Comparison of ENCODE assay signal across 1 cellular context in the genomic region with DNA sequence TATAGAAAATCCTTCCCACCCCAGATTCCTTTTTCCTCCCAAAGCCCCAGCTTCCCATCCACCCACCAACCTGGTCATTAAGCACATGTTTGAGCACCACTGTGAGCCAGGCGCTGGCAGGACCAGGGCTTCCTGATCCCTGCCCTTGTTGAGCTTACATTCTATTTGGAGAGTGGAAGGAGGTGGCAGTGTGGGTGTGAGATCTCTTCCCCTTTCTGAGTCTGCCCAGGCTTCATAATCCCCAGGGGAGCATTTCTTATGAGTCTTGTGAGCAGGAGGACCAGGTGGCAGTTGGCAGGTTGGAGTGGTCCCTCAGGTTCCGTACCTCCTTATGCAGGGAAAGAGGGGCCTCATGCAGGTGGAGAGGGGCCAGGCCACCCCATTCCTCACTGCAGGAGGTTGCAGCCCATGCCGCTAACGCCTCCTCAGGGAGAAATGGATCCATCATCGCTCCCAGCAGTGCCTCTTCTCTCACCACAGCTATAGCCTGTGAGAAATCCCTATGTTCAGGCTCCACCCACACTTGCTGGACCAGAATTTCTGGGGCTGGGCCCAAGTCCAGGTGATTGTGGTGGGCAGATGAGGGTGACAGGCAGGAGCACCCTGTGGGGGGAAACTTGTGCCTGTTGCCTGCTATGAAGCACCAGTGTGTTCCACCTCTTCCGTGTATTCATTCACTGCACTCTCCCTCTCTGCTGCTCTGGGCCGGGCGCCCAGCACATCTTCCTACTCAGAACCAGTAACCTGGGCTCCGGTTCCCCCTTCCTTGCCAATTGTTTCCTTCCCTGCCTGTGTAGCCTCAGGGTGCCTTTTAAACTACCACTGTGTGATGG.
A peak's percentile ranks its signal among the peaks of the same experiment; 100 is the strongest.
TF ChIP-seq lines count a peak whose summit lies in the region.

No MANE protein-coding gene starts in this region.

TF ChIP-seq in K562, 482 proteins besides CTCF, POLR2A, EP300 and RAD21 (continued from another document):
- 0 out of 2 replicates have a peak, but pooled peaks have one; percentile 16 for TF ChIP-seq ARID3B (CRISPR knock-in tag; IDR thresholded peaks at IDR 0.05; ENCODE audit: borderline replicate concordance)
- 0 out of 2 replicates have a peak, but pooled peaks have one; percentile 2 for TF ChIP-seq POLR2AphosphoS5 (IDR thresholded peaks at IDR 0.05; ENCODE audit: control insufficient read depth, insufficient read depth, low read depth, low read length)
- TF ChIP-seq TAF15 (IDR thresholded peaks at IDR 0.05; ENCODE audit: low read depth, low read length) = peak; percentile 39; the same call in 1 of the 2 replicates
- TF ChIP-seq, protein P1, sequence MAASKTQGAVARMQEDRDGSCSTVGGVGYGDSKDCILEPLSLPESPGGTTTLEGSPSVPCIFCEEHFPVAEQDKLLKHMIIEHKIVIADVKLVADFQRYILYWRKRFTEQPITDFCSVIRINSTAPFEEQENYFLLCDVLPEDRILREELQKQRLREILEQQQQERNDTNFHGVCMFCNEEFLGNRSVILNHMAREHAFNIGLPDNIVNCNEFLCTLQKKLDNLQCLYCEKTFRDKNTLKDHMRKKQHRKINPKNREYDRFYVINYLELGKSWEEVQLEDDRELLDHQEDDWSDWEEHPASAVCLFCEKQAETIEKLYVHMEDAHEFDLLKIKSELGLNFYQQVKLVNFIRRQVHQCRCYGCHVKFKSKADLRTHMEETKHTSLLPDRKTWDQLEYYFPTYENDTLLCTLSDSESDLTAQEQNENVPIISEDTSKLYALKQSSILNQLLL (CRISPR knock-in tag; IDR thresholded peaks at IDR 0.05; ENCODE audit: borderline replicate concordance) = peak; percentile 62; the same call in 1 of the 2 replicates
- no peak for TF ChIP-seq ZNF778 (CRISPR knock-in tag; IDR thresholded peaks at IDR 0.05)
- TF ChIP-seq SP1 (CRISPR knock-in tag; IDR thresholded peaks at IDR 0.05) = no peak
- TF ChIP-seq, protein P2, sequence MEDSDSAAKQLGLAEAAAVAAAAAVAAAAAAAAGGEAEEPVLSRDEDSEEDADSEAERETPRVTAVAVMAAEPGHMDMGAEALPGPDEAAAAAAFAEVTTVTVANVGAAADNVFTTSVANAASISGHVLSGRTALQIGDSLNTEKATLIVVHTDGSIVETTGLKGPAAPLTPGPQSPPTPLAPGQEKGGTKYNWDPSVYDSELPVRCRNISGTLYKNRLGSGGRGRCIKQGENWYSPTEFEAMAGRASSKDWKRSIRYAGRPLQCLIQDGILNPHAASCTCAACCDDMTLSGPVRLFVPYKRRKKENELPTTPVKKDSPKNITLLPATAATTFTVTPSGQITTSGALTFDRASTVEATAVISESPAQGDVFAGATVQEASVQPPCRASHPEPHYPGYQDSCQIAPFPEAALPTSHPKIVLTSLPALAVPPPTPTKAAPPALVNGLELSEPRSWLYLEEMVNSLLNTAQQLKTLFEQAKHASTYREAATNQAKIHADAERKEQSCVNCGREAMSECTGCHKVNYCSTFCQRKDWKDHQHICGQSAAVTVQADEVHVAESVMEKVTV (CRISPR knock-in tag; IDR thresholded peaks at IDR 0.05) = no peak
- peak; percentile 24 for TF ChIP-seq HNRNPLL (IDR thresholded peaks at IDR 0.05; ENCODE audit: low read depth, low read length, poor library complexity, severe bottlenecking)
- peak; percentile 41; the same call in 1 of the 2 replicates for TF ChIP-seq JUNB (CRISPR knock-in tag; conservative IDR thresholded peaks at IDR 0.05)
- peak; percentile 49; the same call in 1 of the 2 replicates for TF ChIP-seq PPARD (CRISPR knock-in tag; IDR thresholded peaks at IDR 0.05)
- peak; percentile 64 for TF ChIP-seq SPI1 (IDR thresholded peaks at IDR 0.05; ENCODE audit: borderline replicate concordance, low read depth, low read length)
- 0 out of 2 replicates have a peak, but pooled peaks have one; percentile 15 for TF ChIP-seq ZNF133 (CRISPR knock-in tag; IDR thresholded peaks at IDR 0.05)
- TF ChIP-seq RFX1 (IDR thresholded peaks at IDR 0.05) = no peak
- TF ChIP-seq HLTF (IDR thresholded peaks at IDR 0.05) = no peak
- TF ChIP-seq CREM (IDR thresholded peaks at IDR 0.05; ENCODE audit: low read depth) = no peak
- TF ChIP-seq, protein P3, sequence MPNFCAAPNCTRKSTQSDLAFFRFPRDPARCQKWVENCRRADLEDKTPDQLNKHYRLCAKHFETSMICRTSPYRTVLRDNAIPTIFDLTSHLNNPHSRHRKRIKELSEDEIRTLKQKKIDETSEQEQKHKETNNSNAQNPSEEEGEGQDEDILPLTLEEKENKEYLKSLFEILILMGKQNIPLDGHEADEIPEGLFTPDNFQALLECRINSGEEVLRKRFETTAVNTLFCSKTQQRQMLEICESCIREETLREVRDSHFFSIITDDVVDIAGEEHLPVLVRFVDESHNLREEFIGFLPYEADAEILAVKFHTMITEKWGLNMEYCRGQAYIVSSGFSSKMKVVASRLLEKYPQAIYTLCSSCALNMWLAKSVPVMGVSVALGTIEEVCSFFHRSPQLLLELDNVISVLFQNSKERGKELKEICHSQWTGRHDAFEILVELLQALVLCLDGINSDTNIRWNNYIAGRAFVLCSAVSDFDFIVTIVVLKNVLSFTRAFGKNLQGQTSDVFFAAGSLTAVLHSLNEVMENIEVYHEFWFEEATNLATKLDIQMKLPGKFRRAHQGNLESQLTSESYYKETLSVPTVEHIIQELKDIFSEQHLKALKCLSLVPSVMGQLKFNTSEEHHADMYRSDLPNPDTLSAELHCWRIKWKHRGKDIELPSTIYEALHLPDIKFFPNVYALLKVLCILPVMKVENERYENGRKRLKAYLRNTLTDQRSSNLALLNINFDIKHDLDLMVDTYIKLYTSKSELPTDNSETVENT (CRISPR knock-in tag; IDR thresholded peaks at IDR 0.05) = peak; percentile 9; the same call in 1 of the 2 replicates
- peak; percentile 78; the same call in 1 of the 2 replicates for TF ChIP-seq ZNF165 (CRISPR knock-in tag; IDR thresholded peaks at IDR 0.05; ENCODE audit: borderline replicate concordance)
- TF ChIP-seq ZBTB17 (CRISPR knock-in tag; IDR thresholded peaks at IDR 0.05) = no peak
- TF ChIP-seq, protein P4, sequence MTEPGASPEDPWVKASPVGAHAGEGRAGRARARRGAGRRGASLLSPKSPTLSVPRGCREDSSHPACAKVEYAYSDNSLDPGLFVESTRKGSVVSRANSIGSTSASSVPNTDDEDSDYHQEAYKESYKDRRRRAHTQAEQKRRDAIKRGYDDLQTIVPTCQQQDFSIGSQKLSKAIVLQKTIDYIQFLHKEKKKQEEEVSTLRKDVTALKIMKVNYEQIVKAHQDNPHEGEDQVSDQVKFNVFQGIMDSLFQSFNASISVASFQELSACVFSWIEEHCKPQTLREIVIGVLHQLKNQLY (CRISPR knock-in tag; conservative IDR thresholded peaks at IDR 0.05) = peak; percentile 43 to 47; a peak in 1 of 4 replicates
- TF ChIP-seq, protein P5, sequence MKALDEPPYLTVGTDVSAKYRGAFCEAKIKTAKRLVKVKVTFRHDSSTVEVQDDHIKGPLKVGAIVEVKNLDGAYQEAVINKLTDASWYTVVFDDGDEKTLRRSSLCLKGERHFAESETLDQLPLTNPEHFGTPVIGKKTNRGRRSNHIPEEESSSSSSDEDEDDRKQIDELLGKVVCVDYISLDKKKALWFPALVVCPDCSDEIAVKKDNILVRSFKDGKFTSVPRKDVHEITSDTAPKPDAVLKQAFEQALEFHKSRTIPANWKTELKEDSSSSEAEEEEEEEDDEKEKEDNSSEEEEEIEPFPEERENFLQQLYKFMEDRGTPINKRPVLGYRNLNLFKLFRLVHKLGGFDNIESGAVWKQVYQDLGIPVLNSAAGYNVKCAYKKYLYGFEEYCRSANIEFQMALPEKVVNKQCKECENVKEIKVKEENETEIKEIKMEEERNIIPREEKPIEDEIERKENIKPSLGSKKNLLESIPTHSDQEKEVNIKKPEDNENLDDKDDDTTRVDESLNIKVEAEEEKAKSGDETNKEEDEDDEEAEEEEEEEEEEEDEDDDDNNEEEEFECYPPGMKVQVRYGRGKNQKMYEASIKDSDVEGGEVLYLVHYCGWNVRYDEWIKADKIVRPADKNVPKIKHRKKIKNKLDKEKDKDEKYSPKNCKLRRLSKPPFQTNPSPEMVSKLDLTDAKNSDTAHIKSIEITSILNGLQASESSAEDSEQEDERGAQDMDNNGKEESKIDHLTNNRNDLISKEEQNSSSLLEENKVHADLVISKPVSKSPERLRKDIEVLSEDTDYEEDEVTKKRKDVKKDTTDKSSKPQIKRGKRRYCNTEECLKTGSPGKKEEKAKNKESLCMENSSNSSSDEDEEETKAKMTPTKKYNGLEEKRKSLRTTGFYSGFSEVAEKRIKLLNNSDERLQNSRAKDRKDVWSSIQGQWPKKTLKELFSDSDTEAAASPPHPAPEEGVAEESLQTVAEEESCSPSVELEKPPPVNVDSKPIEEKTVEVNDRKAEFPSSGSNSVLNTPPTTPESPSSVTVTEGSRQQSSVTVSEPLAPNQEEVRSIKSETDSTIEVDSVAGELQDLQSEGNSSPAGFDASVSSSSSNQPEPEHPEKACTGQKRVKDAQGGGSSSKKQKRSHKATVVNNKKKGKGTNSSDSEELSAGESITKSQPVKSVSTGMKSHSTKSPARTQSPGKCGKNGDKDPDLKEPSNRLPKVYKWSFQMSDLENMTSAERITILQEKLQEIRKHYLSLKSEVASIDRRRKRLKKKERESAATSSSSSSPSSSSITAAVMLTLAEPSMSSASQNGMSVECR (CRISPR knock-in tag; IDR thresholded peaks at IDR 0.05) = no peak
- no peak for TF ChIP-seq RBM25 (IDR thresholded peaks at IDR 0.05; ENCODE audit: low read depth, low read length, severe bottlenecking)
- TF ChIP-seq EWSR1 (IDR thresholded peaks at IDR 0.05; ENCODE audit: borderline replicate concordance, low read depth, partially characterized antibody) = no peak
- TF ChIP-seq ERF (CRISPR knock-in tag; IDR thresholded peaks at IDR 0.05) = no peak
- no peak for TF ChIP-seq MYNN (IDR thresholded peaks at IDR 0.05)
- TF ChIP-seq MYNN (CRISPR knock-in tag; IDR thresholded peaks at IDR 0.05) = 0 out of 2 replicates have a peak, but pooled peaks have one; percentile 62
- 0 out of 2 replicates have a peak, but pooled peaks have one; percentile 31 for TF ChIP-seq HIVEP1 (CRISPR knock-in tag; IDR thresholded peaks at IDR 0.05)
- TF ChIP-seq ZNF707 (CRISPR knock-in tag; conservative IDR thresholded peaks at IDR 0.05) = no peak
- no peak for TF ChIP-seq ESRRA (IDR thresholded peaks at IDR 0.05; ENCODE audit: borderline replicate concordance, low read depth)
- TF ChIP-seq NR2C2 (CRISPR knock-in tag; IDR thresholded peaks at IDR 0.05) = no peak
- TF ChIP-seq NR2C2 (tag; IDR thresholded peaks at IDR 0.05) = no peak
- TF ChIP-seq STAT6 (CRISPR knock-in tag; IDR thresholded peaks at IDR 0.05) = peak; percentile 21
- TF ChIP-seq LCOR (CRISPR knock-in tag; IDR thresholded peaks at IDR 0.05) = no peak
- no peak for TF ChIP-seq ZNF134 (CRISPR knock-in tag; conservative IDR thresholded peaks at IDR 0.05)
- no peak for TF ChIP-seq EP400 (IDR thresholded peaks at IDR 0.05)
- no peak for TF ChIP-seq TEAD1 (CRISPR knock-in tag; IDR thresholded peaks at IDR 0.05)
- TF ChIP-seq NR4A1 (CRISPR knock-in tag; IDR thresholded peaks at IDR 0.05) = peak; percentile 87; the same call in 1 of the 2 replicates
- no peak for TF ChIP-seq NR4A1 (tag; IDR thresholded peaks at IDR 0.05)
- no peak for TF ChIP-seq CEBPG (CRISPR knock-in tag; IDR thresholded peaks at IDR 0.05)
- TF ChIP-seq CEBPG (tag; conservative IDR thresholded peaks at IDR 0.05 in 1 of 2, IDR thresholded peaks at IDR 0.05 in 1 of 2) = no peak
- no peak for TF ChIP-seq CBX5 (IDR thresholded peaks at IDR 0.05; ENCODE audit: borderline replicate concordance, low read depth)
- no peak for TF ChIP-seq SRSF7 (optimal IDR thresholded peaks at IDR 0.05; ENCODE audit: low read depth, low read length)
